Comparison of ENCODE assay signal across 31 cellular contexts in the genomic region with DNA sequence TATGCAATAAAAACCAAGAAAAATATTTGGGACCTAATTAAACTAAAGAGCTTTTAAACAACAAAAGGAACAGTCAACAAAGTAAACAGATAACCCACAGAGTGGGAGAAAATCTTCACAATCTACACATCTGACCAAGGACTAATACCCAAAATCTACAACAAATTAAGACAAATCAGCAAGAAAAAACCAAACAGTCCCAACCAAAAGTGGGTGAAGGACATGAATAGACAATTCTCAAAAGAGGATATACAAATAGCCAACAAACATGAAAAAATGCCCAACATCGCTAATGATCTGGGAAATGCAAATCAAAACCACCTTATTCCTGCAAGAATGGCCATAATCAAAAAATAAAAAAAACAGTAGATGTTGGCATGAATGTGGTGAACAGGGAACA.
"Had no signal": no experiment of that assay in that cellular context is flagged by ENCODE, and none has a peak within 500 bp of the region (broad histone marks: within the 10 kb centered on the region; RNA-seq: fewer than 3 reads in every experiment).

No MANE protein-coding gene starts in this region.

- DNase-seq: Kasumi-1, MG63, MM.1S, MV-4-11, NCI-H1048, NCI-H1092, NCI-H1092 treated with DMSO at 0.1 percent for 48 hours, NCI-H1105, NCI-H1105 treated with DMSO at 0.1 percent for 48 hours, NCI-H1417, NCI-H1417 treated with DMSO at 0.1 percent for 48 hours, NCI-H1436, NCI-H1436 treated with DMSO at 0.1 percent for 48 hours, NCI-H146, NCI-H1694, NCI-H1694 treated with DMSO at 0.1 percent for 48 hours, NCI-H187, NCI-H187 treated with DMSO at 0.1 percent for 48 hours, NCI-H1930, NCI-H2029, NCI-H2029 treated with DMSO at 0.1 percent for 48 hours, NCI-H2081, NCI-H2107, NCI-H2227 treated with DMSO at 0.1 percent for 48 hours, NCI-H226, NCI-H345, NCI-H446, NCI-H446 treated with DMSO at 0.1 percent for 48 hours, NCI-H510A, NCI-H510A treated with DMSO at 0.1 percent for 48 hours had no signal

- H3K27me3 ChIP-seq: MG63 had no signal

- H3K36me3 ChIP-seq: MG63 had no signal

- H3K4me2 ChIP-seq: KMS-11 had no signal

- H3K9ac ChIP-seq: KMS-11 had no signal

- H3K27ac ChIP-seq: KMS-11 had no signal

- H3K4me3 ChIP-seq: MG63 had no signal
